26 cellular contexts compared by ENCODE assay signal in genomic region chr6:130995783-130996447, GRCh38.
DNase-seq lines count a peak whose midpoint lies in the region; FAIRE-seq and TF ChIP-seq lines count a peak whose summit lies in the region.
"Had no signal": no experiment of that assay in that cellular context is flagged by ENCODE, and none has a peak within 500 bp of the region (broad histone marks: within the 10 kb centered on the region; RNA-seq: fewer than 3 reads in every experiment).

No MANE protein-coding gene starts in this region.

- no peak overlapping the region for H3K4me3 ChIP-seq in HEK293 (ENCODE audit: low read depth, low read length)
- no peak overlapping the region for H3K4me3 ChIP-seq in SJSA1
- no peak overlapping the region for H3K4me3 ChIP-seq in fibroblast of villous mesenchyme (ENCODE audit: low read depth, low read length)
- no peak overlapping the region for H3K4me3 ChIP-seq in small intestine (ENCODE audit: low read depth in 1 of 2, low read length in 2 of 2)
- H3K4me3 ChIP-seq: ascending aorta, heart right ventricle, sigmoid colon, thyroid gland had no signal

- 74 to 79% (median 77%) methylated on average over 2 of the region's 2 CpGs for WGBS in small intestine, 3 donors

- H3K27me3 ChIP-seq in SJSA1 (replicated peaks) = no peaks in the 10 kb centered on the region
- no peaks in the 10 kb centered on the region for H3K27me3 ChIP-seq in small intestine (ENCODE audit: control insufficient read depth in 2 of 2, insufficient read depth in 2 of 2, low read length in 2 of 2)
- H3K27me3 ChIP-seq: ascending aorta, heart right ventricle, sigmoid colon, thyroid gland had no signal

- TF ChIP-seq CTCF in HEK293 (tag by site-specific recombination; IDR thresholded peaks at IDR 0.05) (no peak), fibroblast of villous mesenchyme (IDR thresholded peaks at IDR 0.05; ENCODE audit: insufficient read depth, low read depth, low read length) (no peak)

- H3K36me3 ChIP-seq in HEK293 (ENCODE audit: control insufficient read depth in 2 of 2, insufficient read depth in 1 of 2, low read length in 2 of 2) (no peaks in the 10 kb centered on the region), SJSA1 (no peaks in the 10 kb centered on the region), small intestine (ENCODE audit: control insufficient read depth in 2 of 2, insufficient read depth in 2 of 2, low read length in 2 of 2) (no peaks in the 10 kb centered on the region)
- H3K36me3 ChIP-seq: ascending aorta, heart right ventricle, sigmoid colon, thyroid gland had no signal

- H3K4me1 ChIP-seq in HEK293 (ENCODE audit: control insufficient read depth, insufficient read depth, low read length) (peaks cover 37% of the 10 kb centered on the region), SJSA1 (replicated peaks) (peaks cover 43% of the 10 kb centered on the region), small intestine (ENCODE audit: control insufficient read depth in 2 of 2, insufficient read depth in 1 of 2, low read depth in 1 of 2, low read length in 1 of 2) (peaks cover 0 to 7% of the 10 kb centered on the region in 2 donors)
- H3K4me1 ChIP-seq: thyroid gland had no signal

- CTCF ChIA-PET in HEK293 (lab: Yijun Ruan, JAX) = interaction anchor here (0.6 kb wide), 2 partner anchors 105 to 150 kb away, joined by 3 read pairs; no protein-coding TSS in a partner anchor

- no peak for FAIRE-seq in small intestine (lab: Jason Lieb, UNC)
- FAIRE-seq: GM18507, H1, HTR-8/SVneo, TTC549 had no signal

- H3K27ac ChIP-seq in HEK293 (ENCODE audit: extremely low read depth, low read depth, low read length) (no peak overlapping the region; the same call in 1 of the 2 replicates), SJSA1 (peak overlapping the region; percentile 81), small intestine (ENCODE audit: low read depth in 1 of 2, low read length in 1 of 2) (no peak overlapping the region)
- H3K27ac ChIP-seq: ascending aorta, heart right ventricle, sigmoid colon, thyroid gland had no signal

- DNase-seq in SJSA1 (ENCODE audit: low read depth in 1 of 2, low spot score in 2 of 2) = peak in 1 of 2 experiments; percentile 41
- DNase-seq in fibroblast of villous mesenchyme (ENCODE audit: low read depth) = peak; percentile 46
- DNase-seq in small intestine = peak; percentile 31
- DNase-seq in Kasumi-1 (lab: John Stamatoyannopoulos, UW) = no peak
- DNase-seq in NCI-H345 treated with DMSO at 0.1 percent for 48 hours (lab: John Stamatoyannopoulos, UW; ENCODE audit: unreplicated experiment) = no peak
- DNase-seq in NCI-H774 (lab: John Stamatoyannopoulos, UW) = no peak
- DNase-seq: activated CD4-positive, CD25-positive, alpha-beta regulatory T cell treated with anti-CD3 and anti-CD28 coated beads, Interleukin-2, amount 50 U/mL, for 72 hours; activated CD8-positive, alpha-beta T cell treated with anti-CD3 and anti-CD28 coated beads for 36 hours; activated naive CD8-positive, alpha-beta T cell treated with anti-CD3 and anti-CD28 coated beads for 36 hours; CD8-positive, alpha-beta T cell; GF-D8; heart right ventricle; NCI-H1105 treated with DMSO at 0.1 percent for 48 hours; NCI-H2029; NCI-H2227 treated with DMSO at 0.1 percent for 48 hours; NCI-H82; sigmoid colon; stimulated activated naive CD8-positive, alpha-beta T cell treated with anti-CD3 and anti-CD28 coated beads, Interleukin-15, amount 100 ng/mL, for 72 hours; T-helper 1 cell; thyroid gland had no signal

- H3K9me3 ChIP-seq in HEK293 (ENCODE audit: control insufficient read depth, insufficient read depth, low read depth, low read length) (no peaks in the 10 kb centered on the region), SJSA1 (replicated peaks) (no peaks in the 10 kb centered on the region), small intestine (ENCODE audit: control insufficient read depth, low read depth) (no peaks in the 10 kb centered on the region)
- H3K9me3 ChIP-seq: ascending aorta, heart right ventricle, sigmoid colon, thyroid gland had no signal

- POLR2A ChIA-PET in HEK293 (lab: Yijun Ruan, JAX) = no interaction called here

TF ChIP-seq in HEK293, 187 proteins besides CTCF, POLR2A, EP300 and RAD21 (continues in another document):
- TF ChIP-seq ZNF837 (tag by site-specific recombination; IDR thresholded peaks at IDR 0.05) (no peak), ZNF580 (tag by site-specific recombination; IDR thresholded peaks at IDR 0.05) (no peak), ZNF19 (tag by site-specific recombination; IDR thresholded peaks at IDR 0.05; ENCODE audit: low read depth) (no peak), ZBTB10 (tag by site-specific recombination; IDR thresholded peaks at IDR 0.05) (no peak), ZNF211 (tag by site-specific recombination; IDR thresholded peaks at IDR 0.05; ENCODE audit: low read depth) (no peak), ZNF596 (tag by site-specific recombination; IDR thresholded peaks at IDR 0.05) (no peak), ZBTB26 (tag by site-specific recombination; optimal IDR thresholded peaks at IDR 0.05) (no peak), ZNF354C (tag by site-specific recombination; IDR thresholded peaks at IDR 0.05; ENCODE audit: borderline replicate concordance, low read depth) (no peak), ZNF658 (tag by site-specific recombination; IDR thresholded peaks at IDR 0.05) (no peak), ZNF449 (tag by site-specific recombination; IDR thresholded peaks at IDR 0.05) (peak; percentile 94), SETDB1 (IDR thresholded peaks at IDR 0.05; ENCODE audit: insufficient read length, low read length) (no peak), ZNF514 (tag by site-specific recombination; IDR thresholded peaks at IDR 0.05) (no peak), FEZF1 (tag by site-specific recombination; IDR thresholded peaks at IDR 0.05) (peak; percentile 89), AEBP2 (tag by site-specific recombination; IDR thresholded peaks at IDR 0.05; ENCODE audit: borderline replicate concordance) (no peak), ZNF416 (tag by site-specific recombination; IDR thresholded peaks at IDR 0.05) (no peak), ZNF777 (tag by site-specific recombination; IDR thresholded peaks at IDR 0.05; ENCODE audit: borderline replicate concordance) (no peak), ZNF624 (tag by site-specific recombination; IDR thresholded peaks at IDR 0.05) (no peak), ZNF37A (tag by site-specific recombination; IDR thresholded peaks at IDR 0.05) (no peak), ZNF121 (tag by site-specific recombination; IDR thresholded peaks at IDR 0.05) (no peak), ZNF585B (tag by site-specific recombination; IDR thresholded peaks at IDR 0.05) (no peak)

Comparison
In these comparisons a context has a peak if more than half of its experiments do, and no peak if none do; other contexts are left out.
1. DNase-seq: peak in fibroblast of villous mesenchyme (single experiment) and small intestine (single experiment); none in Kasumi-1 (0 of 2), NCI-H345 treated with DMSO at 0.1 percent for 48 hours (single experiment) and NCI-H774 (single experiment).